Comparison of ENCODE assay signal across 16 cellular contexts in the genomic region with DNA sequence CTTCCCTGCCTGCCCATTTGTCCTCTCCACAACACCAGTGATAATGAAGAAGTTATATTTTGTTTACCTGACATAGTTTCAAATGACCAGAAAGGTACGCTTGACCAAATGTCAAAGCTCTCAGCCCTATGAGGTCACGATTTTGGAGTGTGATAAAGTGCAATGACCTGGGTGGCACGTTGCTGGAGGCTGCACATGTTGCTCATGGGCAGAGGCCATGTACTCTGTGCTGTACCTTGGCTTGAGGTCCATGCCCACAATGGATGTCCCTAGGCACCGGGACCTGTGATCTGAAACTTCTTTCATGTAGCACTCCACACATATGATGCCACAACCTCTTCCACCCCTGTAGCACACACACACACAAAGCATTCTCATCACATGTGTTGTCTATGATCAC.
A peak's percentile ranks its signal among the peaks of the same experiment; 100 is the strongest.
DNase-seq lines count a peak whose midpoint lies in the region; ATAC-seq and TF ChIP-seq lines count a peak whose summit lies in the region.
"Had no signal": no experiment of that assay in that cellular context is flagged by ENCODE, and none has a peak within 500 bp of the region (broad histone marks: within the 10 kb centered on the region; RNA-seq: fewer than 3 reads in every experiment).

No MANE protein-coding gene starts in this region.

- H3K9me2 ChIP-seq in PC-3 (replicated peaks; ENCODE audit: low read length) = no peaks in the 10 kb centered on the region

- H3K9me3 ChIP-seq in PC-3 (ENCODE audit: low read length) = no peaks in the 10 kb centered on the region
- H3K9me3 ChIP-seq in tibial artery = no peaks in the 10 kb centered on the region
- no peaks in the 10 kb centered on the region for H3K9me3 ChIP-seq in transverse colon

- no peak overlapping the region for H3K27ac ChIP-seq in PC-3 (ENCODE audit: low read length)
- H3K27ac ChIP-seq in mesendoderm (ENCODE audit: low read depth, low read length) = no peak overlapping the region
- peak overlapping the region; percentile 67 for H3K27ac ChIP-seq in tibial artery
- no peak overlapping the region for H3K27ac ChIP-seq in transverse colon

- no peak overlapping the region for H3K18ac ChIP-seq in mesendoderm (ENCODE audit: low read length)

- no peak overlapping the region for H4K5ac ChIP-seq in mesendoderm (ENCODE audit: low read length)

- 0 out of 2 replicates have a peak overlapping the region, but pooled peaks have one; percentile 37 for H3K4me2 ChIP-seq in PC-3 (ENCODE audit: low read length)
- no peak overlapping the region for H3K4me2 ChIP-seq in mesendoderm (ENCODE audit: low read length)

- H3K9me3 Mint-ChIP-seq in chondrocyte (ENCODE audit: low read depth) = peaks cover 7% of the 10 kb centered on the region

- no peaks in the 10 kb centered on the region for H3K79me2 ChIP-seq in PC-3 (ENCODE audit: low read length)
- H3K79me2 ChIP-seq in mesendoderm (ENCODE audit: control insufficient read depth, insufficient read depth, low read length) = no peaks in the 10 kb centered on the region

- DNase-seq in PC-3 (no peak), chondrocyte (ENCODE audit: low spot score) (no peak), mesendoderm (no peak), tibial artery (no peak), GM19240 (ENCODE audit: insufficient read length, low spot score) (no peak), LoVo (ENCODE audit: low spot score) (no peak), transverse colon (no peak)
- DNase-seq: DMS 273 treated with DMSO at 0.1 percent for 48 hours; GDM1; NCI-H1105 treated with DMSO at 0.1 percent for 48 hours; NCI-H1694 treated with DMSO at 0.1 percent for 48 hours; NCI-H2107; NCI-H510A; NK-92 treated with Interleukin-12 subunit alpha and Interleukin-12 subunit beta, amount 100 ng/mL, for 24 hours; SIG-M5 had no signal

- WGBS in mesendoderm (ENCODE audit: extremely low coverage, insufficient coverage, low lambda C conversion rate) = no CpG with 5 or more reads among the region's 4 CpGs
- WGBS in transverse colon (ENCODE audit: low coverage in 1 of 2), 2 donors = 77% methylated on average over 4 of the region's 4 CpGs; no CpG with 5 or more reads in 1 of the 2 donors

- peak overlapping the region; percentile 76 for H3K27ac Mint-ChIP-seq in chondrocyte (ENCODE audit: unreplicated experiment)

- H3K36me3 ChIP-seq in PC-3 (ENCODE audit: low read depth, low read length) (no peaks in the 10 kb centered on the region), mesendoderm (ENCODE audit: control insufficient read depth, insufficient read depth, low read length) (no peaks in the 10 kb centered on the region), tibial artery (no peaks in the 10 kb centered on the region), transverse colon (no peaks in the 10 kb centered on the region)

- CTCF ChIA-PET in PC-3 (lab: Charles Lee) = no interaction called here

- no peaks in the 10 kb centered on the region for H3K27me3 Mint-ChIP-seq in chondrocyte (ENCODE audit: low read depth)

- H3F3A ChIP-seq in PC-3 (ENCODE audit: low read length, unreplicated experiment) = no peaks in the 10 kb centered on the region

- no peaks in the 10 kb centered on the region for H3K36me3 Mint-ChIP-seq in chondrocyte (ENCODE audit: low read depth)

- intact Hi-C loops in PC-3 (cut with micrococcal nuclease) (no loop called here), tibial artery (cut with DNase I; ENCODE audit: low total_unique reads) (no loop called here), transverse colon (cut with DNase I; ENCODE audit: low total_unique reads) (no loop called here)

- no peak overlapping the region for H3K23ac ChIP-seq in mesendoderm (ENCODE audit: low read length)

- TF ChIP-seq POLR2A in transverse colon (IDR thresholded peaks at IDR 0.05) = no peak

- BruUV-seq in PC-3 (replicated peaks; lab: Mats Ljungman, UMichigan) = no TSS peak

- POLR2A ChIA-PET in PC-3 (lab: Charles Lee; ENCODE audit: unreplicated experiment) = no interaction called here

- peak overlapping the region; percentile 17 for H3K56ac ChIP-seq in mesendoderm (ENCODE audit: low read length)

- H4K20me1 ChIP-seq in PC-3 (ENCODE audit: low read length) = no peaks in the 10 kb centered on the region

- H3K27me3 ChIP-seq in PC-3 (ENCODE audit: low read length) (peaks cover 5% of the 10 kb centered on the region; the same call in 1 of the 2 replicates), mesendoderm (ENCODE audit: insufficient read depth, low read length, poor library complexity) (no peaks in the 10 kb centered on the region), tibial artery (no peaks in the 10 kb centered on the region), transverse colon (no peaks in the 10 kb centered on the region)

- H3K4me1 ChIP-seq in PC-3 (ENCODE audit: insufficient read depth, low read length) (peaks cover 26% of the 10 kb centered on the region), mesendoderm (ENCODE audit: control insufficient read depth, low read depth, low read length) (peaks cover 11% of the 10 kb centered on the region), tibial artery (peaks cover 0 to 24% (median 8%) of the 10 kb centered on the region in 4 donors), transverse colon (no peaks in the 10 kb centered on the region)

- no peaks in the 10 kb centered on the region for H3K79me1 ChIP-seq in mesendoderm (ENCODE audit: low read length)

- no peak for ATAC-seq in PC-3
- ATAC-seq: K562 had no signal

- TF ChIP-seq EP300 in transverse colon (IDR thresholded peaks at IDR 0.05; ENCODE audit: low read depth) = no peak

- no peak overlapping the region for H4K8ac ChIP-seq in mesendoderm (ENCODE audit: low read depth, low read length)

- H2AK5ac ChIP-seq in mesendoderm (ENCODE audit: low read length) = peak overlapping the region; percentile 21

- H3K4me1 Mint-ChIP-seq in chondrocyte (ENCODE audit: low read depth) = peaks cover 48% of the 10 kb centered on the region

- in situ Hi-C loops in transverse colon (cut with MboI; ENCODE audit: low pct_ligation_motif_present in 1 of 4, low pct_unique_long_range_greater_than_20kb in 1 of 4, low sequenced_read_pairs in 3 of 4) = no loop called here

- no peak overlapping the region for H2AFZ ChIP-seq in PC-3 (ENCODE audit: low read length)

- no peak overlapping the region for H3K4ac ChIP-seq in mesendoderm (ENCODE audit: low read depth, low read length)

- H3K4me3 ChIP-seq in PC-3 (ENCODE audit: low read length) (no peak overlapping the region), mesendoderm (ENCODE audit: low read length) (no peak overlapping the region), tibial artery (no peak overlapping the region), transverse colon (no peak overlapping the region)
- H3K4me3 ChIP-seq: K562 had no signal

- H2BK15ac ChIP-seq in mesendoderm (replicated peaks; ENCODE audit: low read depth) = no peak overlapping the region

- H3K4me3 Mint-ChIP-seq in chondrocyte (ENCODE audit: unreplicated experiment) = no peak overlapping the region

- no peak overlapping the region for H2BK120ac ChIP-seq in mesendoderm (ENCODE audit: low read depth, low read length)

- H2BK5ac ChIP-seq in mesendoderm (ENCODE audit: low read length) = no peak overlapping the region

- H3K9ac ChIP-seq in PC-3 (ENCODE audit: low read length) (no peak overlapping the region), mesendoderm (ENCODE audit: low read length) (no peak overlapping the region)

- TF ChIP-seq CTCF in PC-3 (conservative IDR thresholded peaks at IDR 0.05; ENCODE audit: low read depth, low read length) (no peak), chondrocyte (IDR thresholded peaks at IDR 0.05) (no peak), tibial artery (IDR thresholded peaks at IDR 0.05) (no peak), transverse colon (IDR thresholded peaks at IDR 0.05) (no peak)

Comparison
In these comparisons a context has a peak if more than half of its experiments do, and no peak if none do; other contexts are left out.
1. H3K27ac ChIP-seq: peak in tibial artery (2 of 2); none in PC-3 (single experiment), mesendoderm (single experiment) and transverse colon (0 of 4).